ENCODE assay signal across 11 cellular contexts in the genomic region with DNA sequence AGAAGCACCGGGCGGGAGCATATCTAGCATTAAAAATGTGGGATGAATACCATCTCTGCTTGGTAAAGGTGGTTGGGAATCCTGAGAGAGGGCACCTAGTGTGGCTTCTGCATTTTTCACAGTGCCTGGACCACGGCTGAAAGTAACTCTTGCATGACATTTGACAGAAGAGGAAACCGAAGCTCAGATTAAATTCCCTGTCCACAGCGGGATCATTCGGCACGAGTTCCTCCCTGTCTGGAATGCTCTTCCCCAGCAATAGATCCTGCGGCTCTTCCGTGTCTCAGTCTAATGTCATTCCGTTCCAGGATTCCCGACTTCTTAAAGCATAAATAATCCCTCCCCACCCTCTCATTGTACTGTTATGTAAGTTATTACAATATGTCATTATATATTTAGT. TPM values are rescaled to one million over a fixed set of nuclear protein-coding genes. Genes with fewer than 3 reads are reported as not detected.
DNase-seq lines count a peak whose midpoint lies in the region; ATAC-seq and TF ChIP-seq lines count a peak whose summit lies in the region.
"Had no signal": no experiment of that assay in that cellular context is flagged by ENCODE, and none has a peak within 500 bp of the region (broad histone marks: within the 10 kb centered on the region; RNA-seq: fewer than 3 reads in every experiment).

No MANE protein-coding gene starts in this region.

- no peaks in the 10 kb centered on the region for H3K9me2 ChIP-seq in OCI-LY7 (ENCODE audit: insufficient read depth, low read length)

- no TSS peak for BruUV-seq in OCI-LY7 (replicated peaks; lab: Mats Ljungman, UMichigan)

- peaks cover 33% of the 10 kb centered on the region for H3K36me3 Mint-ChIP-seq in activated T-cell treated with anti-CD3 and anti-CD28 coated beads, Interleukin-2, amount 50 U/mL, for 4 hours (ENCODE audit: insufficient read depth)
- H3K36me3 Mint-ChIP-seq in endothelial cell (ENCODE audit: low read depth, unreplicated experiment), result peaks cover 19% of the 10 kb centered on the region

- no peak for DNase-seq in activated T-cell treated with anti-CD3 and anti-CD28 coated beads, Interleukin-2, amount 50 U/mL, for 4 hours
- DNase-seq in activated T-cell treated with anti-CD3 and anti-CD28 coated beads for 4 hours (no peak), OCI-LY7 (ENCODE audit: low spot score) (no peak), endothelial cell (ENCODE audit: low spot score) (no peak), NCI-H146 treated with DMSO at 0.1 percent for 48 hours (lab: John Stamatoyannopoulos, UW; ENCODE audit: unreplicated experiment) (no peak), iPS-NIHi11 (ENCODE audit: low spot score) (no peak), occipital lobe (lab: John Stamatoyannopoulos, UW) (no peak)
- DNase-seq: NCI-H187 treated with DMSO at 0.1 percent for 48 hours; stimulated activated CD4-positive, alpha-beta T cell treated with anti-CD3 and anti-CD28 coated beads, Interleukin-4, amount 100 ng/mL, for 4 hours; tibial artery had no signal

- no peaks in the 10 kb centered on the region for H3K27me3 Mint-ChIP-seq in activated T-cell treated with anti-CD3 and anti-CD28 coated beads, Interleukin-2, amount 50 U/mL, for 4 hours (ENCODE audit: low read depth)
- H3K27me3 Mint-ChIP-seq in endothelial cell (ENCODE audit: unreplicated experiment), result peaks cover 5% of the 10 kb centered on the region

- peak overlapping the region; percentile 66 for H3K4me2 ChIP-seq in OCI-LY7 (ENCODE audit: low read length)

- H3K27me3 ChIP-seq in skeletal muscle tissue (ENCODE audit: control insufficient read depth in 3 of 3, insufficient read depth in 3 of 3, low read length in 3 of 3), result no peaks in the 10 kb centered on the region
- H3K27me3 ChIP-seq: tibial artery had no signal

- H3K9me3 ChIP-seq in OCI-LY7 (ENCODE audit: low read length), result no peaks in the 10 kb centered on the region
- H3K9me3 ChIP-seq in skeletal muscle tissue (ENCODE audit: control insufficient read depth in 3 of 3, low read length in 3 of 3), result peaks cover 0 to 2% (median 0%) of the 10 kb centered on the region in 3 donors
- H3K9me3 ChIP-seq: tibial artery had no signal

- H3K4me3 ChIP-seq in OCI-LY7 (ENCODE audit: low read depth, low read length, poor library complexity, severe bottlenecking) (peak overlapping the region; percentile 82), skeletal muscle tissue (ENCODE audit: low read length in 3 of 3) (peak overlapping the region; percentile 36 to 87 (median 82))

- peaks cover 39% of the 10 kb centered on the region for H3K36me3 ChIP-seq in OCI-LY7 (ENCODE audit: insufficient read depth, low read length)
- peaks cover 12 to 25% (median 23%) of the 10 kb centered on the region in 3 donors for H3K36me3 ChIP-seq in skeletal muscle tissue (ENCODE audit: control insufficient read depth in 3 of 3, insufficient read depth in 3 of 3, low read length in 3 of 3)

- H3K27ac Mint-ChIP-seq in endothelial cell (ENCODE audit: unreplicated experiment), result no peak overlapping the region

- H3K9ac ChIP-seq in skeletal muscle tissue (ENCODE audit: low read depth in 1 of 3, low read length in 3 of 3), result no peak overlapping the region

- no peak for ATAC-seq in activated T-cell treated with anti-CD3 and anti-CD28 coated beads, Interleukin-2, amount 50 U/mL, for 4 hours

- intact Hi-C loops in OCI-LY7 (cut with micrococcal nuclease; ENCODE audit: unreplicated experiment), result loop anchor here (2.0 kb wide), 1 partner anchor 55 kb away; a partner anchor contains a TSS

- POLR2A ChIA-PET in OCI-LY7 (lab: Charles Lee), result interaction anchor here (0.6 to 3.9 kb wide), 5 partner anchors 14 to 683 kb away, joined by 3 to 23 read pairs (median 8); a partner anchor contains a TSS

- H3K4me1 Mint-ChIP-seq in activated T-cell treated with anti-CD3 and anti-CD28 coated beads, Interleukin-2, amount 50 U/mL, for 4 hours (ENCODE audit: low read depth), result peaks cover 33% of the 10 kb centered on the region
- H3K4me1 Mint-ChIP-seq in endothelial cell (ENCODE audit: unreplicated experiment), result peaks cover 23% of the 10 kb centered on the region

- peaks cover 42% of the 10 kb centered on the region for H3K4me1 ChIP-seq in OCI-LY7 (ENCODE audit: insufficient read depth, low read length, poor library complexity, severe bottlenecking)
- peaks cover 10 to 28% (median 15%) of the 10 kb centered on the region in 3 donors for H3K4me1 ChIP-seq in skeletal muscle tissue (ENCODE audit: control insufficient read depth in 3 of 3, insufficient read depth in 3 of 3, low read length in 3 of 3)

- no peak overlapping the region for H2AFZ ChIP-seq in OCI-LY7 (ENCODE audit: low read length)

- CTCF ChIA-PET in OCI-LY7 (lab: Charles Lee; ENCODE audit: unreplicated experiment), result no interaction called here

- TF ChIP-seq CTCF in OCI-LY7 (conservative IDR thresholded peaks at IDR 0.05; ENCODE audit: low read length), result no peak
- no peak for TF ChIP-seq CTCF in endothelial cell (IDR thresholded peaks at IDR 0.05; ENCODE audit: unreplicated experiment)

- no peak overlapping the region for H3K27ac ChIP-seq in OCI-LY7 (ENCODE audit: low read depth, low read length, poor library complexity, severe bottlenecking)
- H3K27ac ChIP-seq in skeletal muscle tissue (ENCODE audit: low read depth, low read length), result no peak overlapping the region

- H4K20me1 ChIP-seq in OCI-LY7 (ENCODE audit: insufficient read depth, low read length), result peaks cover 29% of the 10 kb centered on the region

- H3K79me2 ChIP-seq in OCI-LY7 (ENCODE audit: insufficient read depth, low read depth, low read length), result peaks cover 41% of the 10 kb centered on the region

- H3K9me3 Mint-ChIP-seq in activated T-cell treated with anti-CD3 and anti-CD28 coated beads, Interleukin-2, amount 50 U/mL, for 4 hours, result no peaks in the 10 kb centered on the region
- no peaks in the 10 kb centered on the region for H3K9me3 Mint-ChIP-seq in endothelial cell (ENCODE audit: unreplicated experiment)

- peak overlapping the region; percentile 96 for H3K4me3 Mint-ChIP-seq in activated T-cell treated with anti-CD3 and anti-CD28 coated beads, Interleukin-2, amount 50 U/mL, for 4 hours
- H3K4me3 Mint-ChIP-seq in endothelial cell (ENCODE audit: unreplicated experiment), result peak overlapping the region; percentile 98

RNA-seq across cellular contexts. Expression of a gene that starts 0.9 kb away (rescaled TPM):
- 1,000 to 10,000 TPM; 1,876 to 2,075 (median 2,071) TPM for total RNA-seq in activated T-cell treated with anti-CD3 and anti-CD28 coated beads, Interleukin-2, amount 50 U/mL, for 4 hours
- 2,658 and 2,982 TPM in 2 replicates for total RNA-seq in OCI-LY7 (2014; rRNA removed; shearing (Covaris generic))
- 2,524 and 2,654 TPM in 2 replicates for total RNA-seq in OCI-LY7 (2022)
- 1,549 TPM for total RNA-seq in endothelial cell (ENCODE audit: unreplicated experiment)
- 2,490 TPM for total RNA-seq in skeletal muscle tissue
- total RNA-seq in occipital lobe, result 1,272 TPM

RNA-seq across cellular contexts. Expression of a gene that starts 16.0 kb away (rescaled TPM):
- total RNA-seq in activated T-cell treated with anti-CD3 and anti-CD28 coated beads, Interleukin-2, amount 50 U/mL, for 4 hours, result 10 to 100 TPM; 34.0 to 36.7 (median 36.0) TPM
- total RNA-seq in OCI-LY7 (2014; rRNA removed; shearing (Covaris generic)), result 34.7 and 35.7 TPM in 2 replicates
- total RNA-seq in OCI-LY7 (2022), result 41.9 and 48.2 TPM in 2 replicates
- total RNA-seq in endothelial cell (ENCODE audit: unreplicated experiment), result 24.4 TPM
- total RNA-seq in skeletal muscle tissue, result 14.6 TPM
- 26.2 TPM for total RNA-seq in occipital lobe

RNA-seq across cellular contexts. Expression of a gene that starts 20.8 kb away (rescaled TPM):
- under 1 TPM in 2 of 3 donors, not detected in 1; 0.28 to 0.43 TPM for total RNA-seq in activated T-cell treated with anti-CD3 and anti-CD28 coated beads, Interleukin-2, amount 50 U/mL, for 4 hours
- total RNA-seq in OCI-LY7 (2014; rRNA removed; shearing (Covaris generic)), result not detected in 2 replicates
- total RNA-seq in OCI-LY7 (2022), result 1.1 and 1.7 TPM in 2 replicates
- total RNA-seq in endothelial cell (ENCODE audit: unreplicated experiment), result 2.3 TPM
- total RNA-seq in skeletal muscle tissue, result not detected
- 0.78 TPM for total RNA-seq in occipital lobe

RNA-seq across cellular contexts. Expression of a gene that starts 54.8 kb away (rescaled TPM):
- total RNA-seq in activated T-cell treated with anti-CD3 and anti-CD28 coated beads, Interleukin-2, amount 50 U/mL, for 4 hours, result 10 to 100 TPM; 25.6 to 28.4 (median 25.7) TPM
- total RNA-seq in OCI-LY7 (2014; rRNA removed; shearing (Covaris generic)), result 19.2 and 20.0 TPM in 2 replicates
- total RNA-seq in OCI-LY7 (2022) (22.1 and 26.2 TPM in 2 replicates), endothelial cell (ENCODE audit: unreplicated experiment) (21.6 TPM), skeletal muscle tissue (38.1 TPM), occipital lobe (15.4 TPM)
